Comparison of ENCODE assay signal across 1 cellular context in genomic region chr6:40139447-40139846, GRCh38.
A peak's percentile ranks its signal among the peaks of the same experiment; 100 is the strongest.
TF ChIP-seq lines count a peak whose summit lies in the region.

No MANE protein-coding gene starts in this region.

TF ChIP-seq in K562, 482 proteins besides CTCF, POLR2A, EP300 and RAD21 (continued from another document and continues in another):
- TF ChIP-seq PATZ1 (CRISPR knock-in tag; IDR thresholded peaks at IDR 0.05; ENCODE audit: borderline replicate concordance) (no peak), EHMT2 (IDR thresholded peaks at IDR 0.05) (no peak), ARHGAP35 (IDR thresholded peaks at IDR 0.05; ENCODE audit: partially characterized antibody) (no peak), HDAC2 (IDR thresholded peaks at IDR 0.05) (no peak), SNRNP70 (optimal IDR thresholded peaks at IDR 0.05; ENCODE audit: low read depth, low read length) (no peak), ZNF830 (CRISPR knock-in tag; IDR thresholded peaks at IDR 0.05) (no peak), KAT2B (IDR thresholded peaks at IDR 0.05; ENCODE audit: low read depth, low read length) (no peak), ATF3 (IDR thresholded peaks at IDR 0.05) (no peak), ATF3 (CRISPR knock-in tag; conservative IDR thresholded peaks at IDR 0.05) (no peak), GABPA (tag; conservative IDR thresholded peaks at IDR 0.05; ENCODE audit: low read depth) (no peak), HCFC1 (IDR thresholded peaks at IDR 0.05; ENCODE audit: low read depth, low read length) (no peak), DNMT1 (IDR thresholded peaks at IDR 0.05) (no peak), THRAP3 (IDR thresholded peaks at IDR 0.05; ENCODE audit: borderline replicate concordance) (no peak), ZNF134 (CRISPR knock-in tag; conservative IDR thresholded peaks at IDR 0.05) (no peak), POU5F1 (IDR thresholded peaks at IDR 0.05; ENCODE audit: borderline replicate concordance, low read depth, low read length, partially characterized antibody) (no peak), ZNF609 (CRISPR knock-in tag; IDR thresholded peaks at IDR 0.05; ENCODE audit: borderline replicate concordance) (no peak), SLC30A9 (CRISPR knock-in tag; IDR thresholded peaks at IDR 0.05) (no peak), NR2C1 (IDR thresholded peaks at IDR 0.05) (no peak), NR2C1 (tag; IDR thresholded peaks at IDR 0.05) (no peak), HNRNPL (IDR thresholded peaks at IDR 0.05; ENCODE audit: low read depth, low read length) (no peak), ZBTB11 (CRISPR knock-in tag; IDR thresholded peaks at IDR 0.05) (peak in 1 of 3 experiments; percentile 59; a peak in 1 of 6 replicates), PCBP1 (IDR thresholded peaks at IDR 0.05; ENCODE audit: low read depth, low read length, poor library complexity, severe bottlenecking) (no peak), MAFK (IDR thresholded peaks at IDR 0.05; ENCODE audit: low read length) (no peak), ZBTB1 (CRISPR knock-in tag; IDR thresholded peaks at IDR 0.05; ENCODE audit: borderline replicate concordance, low read depth) (no peak), HEY1 (CRISPR knock-in tag; IDR thresholded peaks at IDR 0.05; ENCODE audit: borderline replicate concordance) (no peak), NR4A1 (CRISPR knock-in tag; IDR thresholded peaks at IDR 0.05) (no peak), NR4A1 (tag; IDR thresholded peaks at IDR 0.05) (0 out of 2 replicates have a peak, but pooled peaks have one; percentile 25), ZNF143 (CRISPR knock-in tag; IDR thresholded peaks at IDR 0.05) (no peak), TEAD2 (tag; IDR thresholded peaks at IDR 0.05) (no peak), NR2C2 (CRISPR knock-in tag; IDR thresholded peaks at IDR 0.05) (no peak), NR2C2 (tag; IDR thresholded peaks at IDR 0.05) (no peak), ZBTB7A (IDR thresholded peaks at IDR 0.05; ENCODE audit: borderline replicate concordance, control insufficient read depth, low read depth, low read length) (no peak), RB1 (IDR thresholded peaks at IDR 0.05; ENCODE audit: low read depth) (no peak), CREB3 (tag; conservative IDR thresholded peaks at IDR 0.05; ENCODE audit: low read depth) (no peak), ZNF436 (CRISPR knock-in tag; IDR thresholded peaks at IDR 0.05) (no peak), MGA (IDR thresholded peaks at IDR 0.05) (peak; percentile 37), NCOR1 (IDR thresholded peaks at IDR 0.05) (peak; percentile 66; the same call in 1 of the 2 replicates), PHF20 (IDR thresholded peaks at IDR 0.05; ENCODE audit: partially characterized antibody) (no peak), EZH2 (IDR thresholded peaks at IDR 0.05; ENCODE audit: borderline replicate concordance, low read depth, low read length) (no peak), ZBTB8A (IDR thresholded peaks at IDR 0.05; ENCODE audit: partially characterized antibody) (no peak), BRD9 (IDR thresholded peaks at IDR 0.05; ENCODE audit: low read depth, partially characterized antibody) (no peak)
